In the genomic region with DNA sequence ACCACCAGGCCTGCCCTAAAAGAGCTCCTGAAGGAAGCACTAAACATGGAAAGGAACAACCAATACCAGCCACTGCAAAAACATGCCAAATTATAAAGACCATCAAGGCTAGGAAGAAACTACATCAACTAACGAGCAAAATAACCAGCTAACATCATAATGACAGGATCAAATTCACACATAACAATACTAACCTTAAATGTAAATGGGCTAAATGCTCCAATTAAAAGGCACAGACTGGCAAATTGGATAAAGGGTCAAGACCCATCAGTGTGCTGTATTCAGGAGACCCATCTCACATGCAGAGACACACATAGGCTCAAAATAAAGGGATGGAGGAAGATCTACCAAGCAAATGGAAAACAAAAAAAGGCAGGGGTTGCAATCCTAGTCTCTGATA, we compare ENCODE assay signal across 4 cellular contexts. TPM values are rescaled to one million over a fixed set of nuclear protein-coding genes. Genes with fewer than 3 reads are reported as not detected.
"Had no signal": no experiment of that assay in that cellular context is flagged by ENCODE, and none has a peak within 500 bp of the region (broad histone marks: within the 10 kb centered on the region; RNA-seq: fewer than 3 reads in every experiment).

No MANE protein-coding gene starts in this region.

RNA-seq across cellular contexts. Expression of gene OR11H4, which starts 42.9 kb away (rescaled TPM):
- total RNA-seq: LHCN-M2, M059J, MCF 10A, NCI-H460 had no signal

RNA-seq across cellular contexts. Expression of gene OR11H7, which starts 53.2 kb away (rescaled TPM):
- total RNA-seq: LHCN-M2, M059J, MCF 10A, NCI-H460 had no signal

RNA-seq across cellular contexts. Expression of gene OR11H6, which starts 58.5 kb away (rescaled TPM):
- total RNA-seq: LHCN-M2, M059J, MCF 10A, NCI-H460 had no signal
